In the genomic region with DNA sequence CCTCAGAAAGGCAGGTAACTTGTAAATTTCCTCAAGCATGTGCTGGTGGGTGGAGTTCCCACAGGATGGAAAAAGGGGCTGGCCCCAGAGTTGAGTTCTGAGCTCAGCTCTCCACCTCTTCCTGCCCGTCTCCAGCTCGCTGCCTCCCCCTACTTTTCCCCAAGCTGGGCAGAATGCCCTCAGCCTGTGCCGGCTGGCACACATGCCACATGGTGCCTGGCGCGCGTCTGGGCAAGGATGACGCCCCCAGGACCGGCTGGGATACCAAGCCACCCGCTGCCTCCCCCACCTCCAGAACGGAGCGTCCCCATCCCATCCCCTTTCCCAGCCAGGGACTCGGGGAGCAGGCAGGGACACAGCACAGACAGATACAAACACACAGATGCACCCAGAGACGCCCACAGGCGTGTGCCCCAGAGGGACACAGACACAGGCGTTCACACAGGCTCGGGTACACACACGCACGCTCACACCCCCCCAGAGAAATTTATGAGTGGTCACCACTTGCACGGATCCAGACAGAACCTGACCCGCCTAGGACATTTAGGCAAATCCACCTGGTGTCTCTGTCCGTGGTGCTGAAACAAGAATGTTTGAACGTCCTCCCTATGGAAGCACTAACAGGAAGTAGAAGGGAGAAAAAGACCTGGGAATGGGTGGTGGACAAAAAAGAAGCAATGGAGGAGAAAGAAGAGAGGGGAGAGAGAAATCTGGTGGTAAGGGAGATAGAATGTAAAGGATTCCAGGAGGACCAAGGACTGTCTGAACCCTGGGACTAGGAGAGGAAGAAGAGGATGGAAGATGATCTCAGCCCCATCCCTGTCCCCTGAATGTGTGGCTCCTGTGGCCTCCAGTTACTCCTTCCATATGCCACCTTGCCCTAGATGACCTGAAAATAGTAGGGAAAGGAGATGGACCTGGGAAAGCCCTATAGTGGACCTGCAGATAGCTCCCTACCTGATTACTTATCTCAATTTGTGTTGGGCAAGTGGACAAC, we compare ENCODE assay signal across 1 cellular context.
TF ChIP-seq lines count a peak whose summit lies in the region.

No MANE protein-coding gene starts in this region.

TF ChIP-seq in HepG2, 621 proteins besides CTCF, POLR2A, EP300 and RAD21 (continued from another document and continues in another):
- TF ChIP-seq RERE (CRISPR knock-in tag; IDR thresholded peaks at IDR 0.05; ENCODE audit: low read depth), result 0 out of 2 replicates have a peak, but pooled peaks have one; percentile 28
- TF ChIP-seq PCBP1 (IDR thresholded peaks at IDR 0.05; ENCODE audit: borderline replicate concordance, low read depth, low read length), result no peak
- no peak for TF ChIP-seq SAFB2 (CRISPR knock-in tag; IDR thresholded peaks at IDR 0.05; ENCODE audit: borderline replicate concordance, low read depth)
- TF ChIP-seq ZBTB25 (CRISPR knock-in tag; IDR thresholded peaks at IDR 0.05), result peak; percentile 66; the same call in 1 of the 2 replicates
- peak; percentile 52; the same call in 1 of the 2 replicates for TF ChIP-seq ZNF800 (CRISPR knock-in tag; IDR thresholded peaks at IDR 0.05)
- peak; percentile 46 for TF ChIP-seq IKZF4 (CRISPR knock-in tag; IDR thresholded peaks at IDR 0.05; ENCODE audit: borderline replicate concordance, low read depth, not compliant biosample characterization)
- 0 out of 2 replicates have a peak, but pooled peaks have one; percentile 22 for TF ChIP-seq ZBTB7A (CRISPR knock-in tag; IDR thresholded peaks at IDR 0.05)
- peak; percentile 15; the same call in 1 of the 2 replicates for TF ChIP-seq RFX3 (CRISPR knock-in tag; IDR thresholded peaks at IDR 0.05)
- TF ChIP-seq, protein P1, sequence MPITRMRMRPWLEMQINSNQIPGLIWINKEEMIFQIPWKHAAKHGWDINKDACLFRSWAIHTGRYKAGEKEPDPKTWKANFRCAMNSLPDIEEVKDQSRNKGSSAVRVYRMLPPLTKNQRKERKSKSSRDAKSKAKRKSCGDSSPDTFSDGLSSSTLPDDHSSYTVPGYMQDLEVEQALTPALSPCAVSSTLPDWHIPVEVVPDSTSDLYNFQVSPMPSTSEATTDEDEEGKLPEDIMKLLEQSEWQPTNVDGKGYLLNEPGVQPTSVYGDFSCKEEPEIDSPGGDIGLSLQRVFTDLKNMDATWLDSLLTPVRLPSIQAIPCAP (CRISPR knock-in tag; IDR thresholded peaks at IDR 0.05; ENCODE audit: low read depth), result no peak
- peak; percentile 43; the same call in 1 of the 2 replicates for TF ChIP-seq THAP11 (CRISPR knock-in tag; IDR thresholded peaks at IDR 0.05)
- TF ChIP-seq POGK (CRISPR knock-in tag; conservative IDR thresholded peaks at IDR 0.05), result peak; percentile 72; the same call in 1 of the 2 replicates
- no peak for TF ChIP-seq ZNF18 (CRISPR knock-in tag; IDR thresholded peaks at IDR 0.05; ENCODE audit: insufficient replicate concordance)
- TF ChIP-seq ATF7-NPFF (CRISPR knock-in tag; IDR thresholded peaks at IDR 0.05; ENCODE audit: low read depth), result 0 out of 2 replicates have a peak, but pooled peaks have one; percentile 49
- TF ChIP-seq, protein P2, sequence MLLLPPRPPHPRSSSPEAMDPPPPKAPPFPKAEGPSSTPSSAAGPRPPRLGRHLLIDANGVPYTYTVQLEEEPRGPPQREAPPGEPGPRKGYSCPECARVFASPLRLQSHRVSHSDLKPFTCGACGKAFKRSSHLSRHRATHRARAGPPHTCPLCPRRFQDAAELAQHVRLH (CRISPR knock-in tag; IDR thresholded peaks at IDR 0.05; ENCODE audit: borderline replicate concordance, low read depth), result 0 out of 2 replicates have a peak, but pooled peaks have one; percentile 48
- TF ChIP-seq YEATS2 (CRISPR knock-in tag; IDR thresholded peaks at IDR 0.05; ENCODE audit: borderline replicate concordance), result peak; percentile 44; the same call in 1 of the 2 replicates
- 0 out of 2 replicates have a peak, but pooled peaks have one; percentile 24 for TF ChIP-seq EEA1 (CRISPR knock-in tag; IDR thresholded peaks at IDR 0.05; ENCODE audit: borderline replicate concordance)
- no peak for TF ChIP-seq ZIK1 (CRISPR knock-in tag; IDR thresholded peaks at IDR 0.05; ENCODE audit: borderline replicate concordance, low read depth)
- TF ChIP-seq NFKBIZ (CRISPR knock-in tag; IDR thresholded peaks at IDR 0.05), result 0 out of 2 replicates have a peak, but pooled peaks have one; percentile 44
- TF ChIP-seq KLF9 (CRISPR knock-in tag; IDR thresholded peaks at IDR 0.05; ENCODE audit: low read depth), result 0 out of 2 replicates have a peak, but pooled peaks have one; percentile 51
- peak; percentile 45; the same call in 1 of the 2 replicates for TF ChIP-seq ZSCAN21 (CRISPR knock-in tag; IDR thresholded peaks at IDR 0.05; ENCODE audit: borderline replicate concordance)
- 0 out of 2 replicates have a peak, but pooled peaks have one; percentile 60 for TF ChIP-seq PRMT3 (CRISPR knock-in tag; IDR thresholded peaks at IDR 0.05; ENCODE audit: borderline replicate concordance, low read depth)
- TF ChIP-seq SMAD3 (CRISPR knock-in tag; IDR thresholded peaks at IDR 0.05), result peak; percentile 73; the same call in 1 of the 2 replicates
- peak; percentile 59 for TF ChIP-seq RARA (CRISPR knock-in tag; IDR thresholded peaks at IDR 0.05)
- TF ChIP-seq ZNF382 (CRISPR knock-in tag; IDR thresholded peaks at IDR 0.05; ENCODE audit: borderline replicate concordance), result no peak
- peak; percentile 63; the same call in 1 of the 2 replicates for TF ChIP-seq E2F5 (CRISPR knock-in tag; conservative IDR thresholded peaks at IDR 0.05)
